Comparison of ENCODE assay signal across 17 cellular contexts in genomic region chr4:70936200-70936787, GRCh38. TPM values are rescaled to one million over a fixed set of nuclear protein-coding genes. Genes with fewer than 3 reads are reported as not detected.
DNase-seq lines count a peak whose midpoint lies in the region; ATAC-seq and TF ChIP-seq lines count a peak whose summit lies in the region.
"Had no signal": no experiment of that assay in that cellular context is flagged by ENCODE, and none has a peak within 500 bp of the region (broad histone marks: within the 10 kb centered on the region; RNA-seq: fewer than 3 reads in every experiment).

No MANE protein-coding gene starts in this region.

- no peak overlapping the region for H4K91ac ChIP-seq in IMR-90 (ENCODE audit: insufficient read depth, low read depth, low read length)

- peaks cover 15% of the 10 kb centered on the region for H3K4me1 Mint-ChIP-seq in activated naive CD4-positive, alpha-beta T cell treated with anti-CD3 and anti-CD28 coated beads, Interleukin-2, amount 10 ng/mL, durations not matched to agents 7 days and 5 days
- peaks cover 7 to 34% (median 19%) of the 10 kb centered on the region in 7 donors for H3K4me1 Mint-ChIP-seq in naive thymus-derived CD4-positive, alpha-beta T cell

- H3K4me3 ChIP-seq in IMR-90 (ENCODE audit: insufficient read depth, low read depth, low read length) (no peak overlapping the region), adipocyte (ENCODE audit: low read length) (no peak overlapping the region)
- no peak overlapping the region for H3K4me3 ChIP-seq in naive thymus-derived CD4-positive, alpha-beta T cell (ENCODE audit: low read length)

- H2BK120ac ChIP-seq in IMR-90 (ENCODE audit: low read depth, low read length): no peak overlapping the region

- no peak overlapping the region for H4K5ac ChIP-seq in IMR-90 (ENCODE audit: low read depth, low read length)

- H3K4me2 ChIP-seq in IMR-90 (ENCODE audit: low read depth, low read length): peak overlapping the region; percentile 7; the same call in 1 of the 2 replicates

- in situ Hi-C loops in IMR-90 (cut with MboI; ENCODE audit: low sequenced_read_pairs): no loop called here

- H3K18ac ChIP-seq in IMR-90 (ENCODE audit: low read depth, low read length): no peak overlapping the region; the same call in 1 of the 2 replicates

- CTCF ChIA-PET in activated naive CD4-positive, alpha-beta T cell treated with anti-CD3 and anti-CD28 coated beads, Interleukin-2, amount 10 ng/mL, durations not matched to agents 7 days and 5 days (lab: Charles Lee): interaction anchor here (1.1 kb wide), 1 partner anchor 98 kb away, joined by 3 read pairs; no protein-coding TSS in a partner anchor
- CTCF ChIA-PET in IMR-90 (lab: Yijun Ruan, JAX): interaction anchor here (0.6 to 0.7 kb wide), 2 partner anchors 32 to 53 kb away, joined by 3 to 4 read pairs; no protein-coding TSS in a partner anchor
- CTCF ChIA-PET in naive thymus-derived CD4-positive, alpha-beta T cell (lab: Charles Lee): no interaction called here

- H2BK5ac ChIP-seq in IMR-90 (ENCODE audit: low read depth, low read length, poor library complexity, severe bottlenecking): peak overlapping the region; percentile 18

- POLR2A ChIA-PET in IMR-90 (lab: Charles Lee; ENCODE audit: unreplicated experiment): no interaction called here
- POLR2A ChIA-PET in naive thymus-derived CD4-positive, alpha-beta T cell (lab: Charles Lee): no interaction called here

- intact Hi-C loops in IMR-90 (cut with micrococcal nuclease): no loop called here
- intact Hi-C loops in naive thymus-derived CD4-positive, alpha-beta T cell (cut with micrococcal nuclease): no loop called here

- H3K27ac ChIP-seq in IMR-90 (ENCODE audit: insufficient read depth, low read length): no peak overlapping the region
- no peak overlapping the region for H3K27ac ChIP-seq in naive thymus-derived CD4-positive, alpha-beta T cell (ENCODE audit: low read depth, low read length)
- H3K27ac ChIP-seq: WERI-Rb-1 had no signal

- H3K27ac Mint-ChIP-seq in activated naive CD4-positive, alpha-beta T cell treated with anti-CD3 and anti-CD28 coated beads, Interleukin-2, amount 10 ng/mL, durations not matched to agents 7 days and 5 days: no peak overlapping the region
- peak overlapping the region in 5 of 9 donors; percentile 3 to 63 (median 16) for H3K27ac Mint-ChIP-seq in naive thymus-derived CD4-positive, alpha-beta T cell
- H3K27ac Mint-ChIP-seq: stimulated activated effector memory CD8-positive, alpha-beta T cell treated with anti-CD3 and anti-CD28 coated beads, Interleukin-12 subunit alpha, Interleukin-12 subunit beta, amount 100 ng/mL, for 72 hours had no signal

- H3K79me1 ChIP-seq in IMR-90 (ENCODE audit: low read depth in 1 of 2, low read length in 2 of 2): peaks cover 24 to 57% of the 10 kb centered on the region in 2 experiments

- TF ChIP-seq RAD21 in IMR-90 (IDR thresholded peaks at IDR 0.05; ENCODE audit: low read length): no peak

- H3K27me3 Mint-ChIP-seq in activated naive CD4-positive, alpha-beta T cell treated with anti-CD3 and anti-CD28 coated beads, Interleukin-2, amount 10 ng/mL, durations not matched to agents 7 days and 5 days: no peaks in the 10 kb centered on the region
- H3K27me3 Mint-ChIP-seq in naive thymus-derived CD4-positive, alpha-beta T cell: no peaks in the 10 kb centered on the region

- H3K36me3 ChIP-seq in IMR-90 (ENCODE audit: control insufficient read depth, insufficient read depth, low read length) (no peaks in the 10 kb centered on the region), adipocyte (ENCODE audit: control insufficient read depth, insufficient read depth, low read length, severe bottlenecking) (no peaks in the 10 kb centered on the region)
- no peaks in the 10 kb centered on the region for H3K36me3 ChIP-seq in naive thymus-derived CD4-positive, alpha-beta T cell (ENCODE audit: control insufficient read depth in 2 of 3, insufficient read depth in 3 of 3, low read length in 3 of 3)
- H3K36me3 ChIP-seq: WERI-Rb-1 had no signal

- H3K4me1 ChIP-seq in IMR-90 (ENCODE audit: control insufficient read depth, insufficient read depth, low read length) (peaks cover 3% of the 10 kb centered on the region; the same call in 1 of the 2 replicates), adipocyte (ENCODE audit: control insufficient read depth, insufficient read depth, low read length) (no peaks in the 10 kb centered on the region)
- peaks cover 0 to 4% of the 10 kb centered on the region in 2 donors for H3K4me1 ChIP-seq in naive thymus-derived CD4-positive, alpha-beta T cell (ENCODE audit: control insufficient read depth in 2 of 2, insufficient read depth in 2 of 2, low read length in 2 of 2)

- no peak overlapping the region for H2BK15ac ChIP-seq in IMR-90 (ENCODE audit: low read depth, low read length)

- peak; percentile 82 for ATAC-seq in IMR-90 (ENCODE audit: low read depth)
- ATAC-seq in naive thymus-derived CD4-positive, alpha-beta T cell: no peak
- ATAC-seq: stimulated activated effector memory CD8-positive, alpha-beta T cell treated with anti-CD3 and anti-CD28 coated beads, Interleukin-12 subunit alpha, Interleukin-12 subunit beta, amount 100 ng/mL, for 72 hours had no signal

- H3K4me3 Mint-ChIP-seq in activated naive CD4-positive, alpha-beta T cell treated with anti-CD3 and anti-CD28 coated beads, Interleukin-2, amount 10 ng/mL, durations not matched to agents 7 days and 5 days: no peak overlapping the region
- peak overlapping the region in 5 of 10 donors; percentile 1 to 28 (median 5) for H3K4me3 Mint-ChIP-seq in naive thymus-derived CD4-positive, alpha-beta T cell
- H3K4me3 Mint-ChIP-seq: neural crest cell; stimulated activated effector memory CD8-positive, alpha-beta T cell treated with anti-CD3 and anti-CD28 coated beads, Interleukin-12 subunit alpha, Interleukin-12 subunit beta, amount 100 ng/mL, for 72 hours had no signal

- peaks cover 25% of the 10 kb centered on the region for H4K20me1 ChIP-seq in IMR-90 (ENCODE audit: insufficient read depth, low read length)

- H3K27me3 ChIP-seq in IMR-90 (ENCODE audit: control insufficient read depth, insufficient read depth, low read length) (no peaks in the 10 kb centered on the region), adipocyte (replicated peaks; ENCODE audit: control insufficient read depth, insufficient read depth, low read length) (no peaks in the 10 kb centered on the region)
- H3K27me3 ChIP-seq in naive thymus-derived CD4-positive, alpha-beta T cell (ENCODE audit: control insufficient read depth in 2 of 2, insufficient read depth in 2 of 2, low read length in 2 of 2): no peaks in the 10 kb centered on the region

- peaks cover 10% of the 10 kb centered on the region for H3K9me1 ChIP-seq in IMR-90 (ENCODE audit: insufficient read depth, low read length)

- H3K23ac ChIP-seq in IMR-90 (ENCODE audit: low read depth, low read length): no peak overlapping the region

- no peak overlapping the region for H2BK20ac ChIP-seq in IMR-90 (ENCODE audit: low read depth, low read length)

- no peak overlapping the region for H2AK9ac ChIP-seq in IMR-90 (replicated peaks; ENCODE audit: low read depth, low read length, poor library complexity)

- H3K9ac ChIP-seq in IMR-90 (ENCODE audit: low read depth, low read length) (no peak overlapping the region), adipocyte (ENCODE audit: low read length) (no peak overlapping the region)

- BruUV-seq in IMR-90 (replicated peaks; lab: Mats Ljungman, UMichigan): no TSS peak

- H3K9me3 ChIP-seq in IMR-90 (ENCODE audit: control insufficient read depth, insufficient read depth, low read length): no peaks in the 10 kb centered on the region
- no peaks in the 10 kb centered on the region for H3K9me3 ChIP-seq in adipocyte (ENCODE audit: control insufficient read depth, low read length)
- H3K9me3 ChIP-seq in naive thymus-derived CD4-positive, alpha-beta T cell (ENCODE audit: control insufficient read depth in 2 of 3, low read length in 3 of 3): no peaks in the 10 kb centered on the region

- no peak for TF ChIP-seq POLR2A in IMR-90 (IDR thresholded peaks at IDR 0.05; ENCODE audit: low read depth, low read length)

- H3K9me3 Mint-ChIP-seq in activated naive CD4-positive, alpha-beta T cell treated with anti-CD3 and anti-CD28 coated beads, Interleukin-2, amount 10 ng/mL, durations not matched to agents 7 days and 5 days: peaks cover 3% of the 10 kb centered on the region
- H3K9me3 Mint-ChIP-seq in naive thymus-derived CD4-positive, alpha-beta T cell: peaks cover 0 to 4% (median 0%) of the 10 kb centered on the region in 11 donors

- dilution Hi-C loops in IMR-90 (cut with HindIII; ENCODE audit: low sequenced_read_pairs, unreplicated experiment): no loop called here

- no CpG with 5 or more reads among the region's 4 CpGs for WGBS in IMR-90 (ENCODE audit: extremely low coverage in 2 of 2, insufficient read length in 1 of 2), 2 experiments

- peak overlapping the region; percentile 79; the same call in 1 of the 2 replicates for H3K14ac ChIP-seq in IMR-90 (replicated peaks; ENCODE audit: low read depth, low read length)

- DNase-seq in activated naive CD4-positive, alpha-beta T cell treated with anti-CD3 and anti-CD28 coated beads, Interleukin-2, amount 10 ng/mL, durations not matched to agents 7 days and 5 days: peak; percentile 28
- no peak for DNase-seq in activated naive CD4-positive, alpha-beta T cell treated with Interleukin-2 at 50 U/mL for 16 hours
- DNase-seq in IMR-90 (peak; percentile 61), adipocyte (ENCODE audit: low read depth) (peak; percentile 36), NCI-H187 treated with DMSO at 0.1 percent for 48 hours (lab: John Stamatoyannopoulos, UW) (no peak), cortex of kidney (lab: John Stamatoyannopoulos, UW) (no peak), HuH-7 (ENCODE audit: low spot score) (no peak)
- DNase-seq in naive thymus-derived CD4-positive, alpha-beta T cell: no peak
- DNase-seq: activated CD8-positive, alpha-beta memory T cell treated with anti-CD3 and anti-CD28 coated beads, Interleukin-2, amount 50 U/mL, for 4 hours; activated gamma-delta T cell; GDM1; KG1; NCI-H2029; NCI-H446; WERI-Rb-1 had no signal

- no peak overlapping the region for H2AK5ac ChIP-seq in IMR-90 (ENCODE audit: low read depth, low read length)

- peak overlapping the region; percentile 4; the same call in 1 of the 2 replicates for H3K56ac ChIP-seq in IMR-90 (ENCODE audit: extremely low read depth, insufficient read depth, low read length)

- peak overlapping the region in 1 of 2 experiments; percentile 14; a peak in 1 of 4 replicates for H4K8ac ChIP-seq in IMR-90 (ENCODE audit: low read depth in 2 of 2, low read length in 2 of 2)

- H2AFZ ChIP-seq in IMR-90 (replicated peaks; ENCODE audit: low read length, poor library complexity): no peak overlapping the region

- TF ChIP-seq CTCF in IMR-90 (conservative IDR thresholded peaks at IDR 0.05; ENCODE audit: low read depth, low read length): no peak

- H3K4ac ChIP-seq in IMR-90 (ENCODE audit: low read depth, low read length): no peak overlapping the region

- H3K36me3 Mint-ChIP-seq in activated naive CD4-positive, alpha-beta T cell treated with anti-CD3 and anti-CD28 coated beads, Interleukin-2, amount 10 ng/mL, durations not matched to agents 7 days and 5 days: peaks cover 5% of the 10 kb centered on the region
- peaks cover 0 to 25% (median 18%) of the 10 kb centered on the region in 5 donors for H3K36me3 Mint-ChIP-seq in naive thymus-derived CD4-positive, alpha-beta T cell
- H3K36me3 Mint-ChIP-seq: stimulated activated effector memory CD8-positive, alpha-beta T cell treated with anti-CD3 and anti-CD28 coated beads, Interleukin-12 subunit alpha, Interleukin-12 subunit beta, amount 100 ng/mL, for 72 hours had no signal

RNA-seq across cellular contexts. Expression of gene MOB1B, which starts 34.1 kb away (rescaled TPM):
- total RNA-seq in IMR-90 (2012; rRNA removed): 5.7 and 15.0 TPM in 2 replicates
- 5.2 and 6.8 TPM in 2 replicates for polyA plus RNA-seq in IMR-90 (2012; rRNA removed)
- polyA plus RNA-seq in IMR-90 (2012; cell fraction: cytosol; rRNA removed): 1.9 and 3.3 TPM in 2 replicates
- polyA plus RNA-seq in IMR-90 (2012; cell fraction: nucleus; rRNA removed; ENCODE audit: low replicate concordance): 4.0 and 8.4 TPM in 2 replicates
- total RNA-seq in naive thymus-derived CD4-positive, alpha-beta T cell: 10 to 100 TPM; 12.0 to 20.3 (median 13.5) TPM
- 1 to 10 TPM; 2.0 to 2.1 TPM for polyA plus RNA-seq in naive thymus-derived CD4-positive, alpha-beta T cell

RNA-seq across cellular contexts. Expression of gene DCK, which starts 57.2 kb away (rescaled TPM):
- 7.0 and 14.4 TPM in 2 replicates for total RNA-seq in IMR-90 (2012; rRNA removed)
- polyA plus RNA-seq in IMR-90 (2012; rRNA removed): 5.9 and 8.9 TPM in 2 replicates
- 0.92 and 1.5 TPM in 2 replicates for polyA plus RNA-seq in IMR-90 (2012; cell fraction: cytosol; rRNA removed)
- polyA plus RNA-seq in IMR-90 (2012; cell fraction: nucleus; rRNA removed; ENCODE audit: low replicate concordance): 1.2 and 3.3 TPM in 2 replicates
- 10 to 100 TPM; 19.8 to 72.8 (median 47.7) TPM for total RNA-seq in naive thymus-derived CD4-positive, alpha-beta T cell
- 10 to 100 TPM; 60.5 to 86.1 TPM for polyA plus RNA-seq in naive thymus-derived CD4-positive, alpha-beta T cell

Comparison
In these comparisons a context has a peak if more than half of its experiments do, and no peak if none do; other contexts are left out.
1. DNase-seq: peak in activated naive CD4-positive, alpha-beta T cell treated with anti-CD3 and anti-CD28 coated beads, Interleukin-2, amount 10 ng/mL, durations not matched to agents 7 days and 5 days (single experiment), IMR-90 (single experiment) and adipocyte (single experiment); none in activated naive CD4-positive, alpha-beta T cell treated with Interleukin-2 at 50 U/mL for 16 hours (single experiment), naive thymus-derived CD4-positive, alpha-beta T cell (0 of 9), NCI-H187 treated with DMSO at 0.1 percent for 48 hours (single experiment), cortex of kidney (single experiment) and HuH-7 (single experiment).